ENCODE assay signal across 1 cellular context in genomic region chr3:22371036-22371435, GRCh38.
TF ChIP-seq lines count a peak whose summit lies in the region.

No MANE protein-coding gene starts in this region.

TF ChIP-seq in H1, 55 proteins besides CTCF, POLR2A, EP300 and RAD21 (continued from another document):
- TF ChIP-seq ATF3 (IDR thresholded peaks at IDR 0.05; ENCODE audit: insufficient read depth, low read depth, low read length) (no peak), NRF1 (IDR thresholded peaks at IDR 0.05; ENCODE audit: low read depth, low read length) (no peak), SP1 (IDR thresholded peaks at IDR 0.05; ENCODE audit: low read depth, low read length) (no peak), POLR2AphosphoS5 (IDR thresholded peaks at IDR 0.05; ENCODE audit: low read depth, low read length) (no peak), MAFK (IDR thresholded peaks at IDR 0.05; ENCODE audit: low read depth, low read length) (no peak), CHD1 (IDR thresholded peaks at IDR 0.05; ENCODE audit: low read depth, low read length) (no peak), KDM1A (IDR thresholded peaks at IDR 0.05; ENCODE audit: borderline replicate concordance, low read length) (no peak), SRF (IDR thresholded peaks at IDR 0.05; ENCODE audit: low read depth, low read length) (no peak), NANOG (IDR thresholded peaks at IDR 0.05; ENCODE audit: insufficient read depth, low read depth, low read length, poor library complexity, severe bottlenecking) (no peak), RFX5 (IDR thresholded peaks at IDR 0.05; ENCODE audit: borderline replicate concordance, low read depth, low read length) (no peak)
